In genomic region chr4:8549352-8549931, GRCh38 we compare ENCODE assay signal across 21 cellular contexts. TPM values are rescaled to one million over a fixed set of nuclear protein-coding genes. Genes with fewer than 3 reads are reported as not detected.
"Had no signal": no experiment of that assay in that cellular context is flagged by ENCODE, and none has a peak within 500 bp of the region (broad histone marks: within the 10 kb centered on the region; RNA-seq: fewer than 3 reads in every experiment).

No MANE protein-coding gene starts in this region.

- H3K27me3 ChIP-seq: body of pancreas, cardiac muscle cell, left lung, sigmoid colon had no signal

- H3K4me1 ChIP-seq: body of pancreas, heart left ventricle, left lung, sigmoid colon had no signal

- ATAC-seq: activated CD8-positive, alpha-beta T cell treated with anti-CD3 and anti-CD28 coated beads, Interleukin-2, amount 10 ng/mL, durations not matched to agents 7 days and 5 days; body of pancreas; heart left ventricle; left lung had no signal

- H3K36me3 ChIP-seq: cardiac muscle cell, heart left ventricle, left lung, sigmoid colon had no signal

- H3K4me3 ChIP-seq: body of pancreas, cardiac muscle cell, heart left ventricle, left lung, sigmoid colon had no signal

- H3K27ac ChIP-seq: body of pancreas, cardiac muscle cell, heart left ventricle, left lung, sigmoid colon had no signal

- H3K9me3 ChIP-seq: body of pancreas, heart left ventricle, left lung, sigmoid colon had no signal

- DNase-seq: activated CD4-positive, alpha-beta T cell treated with anti-CD3 and anti-CD28 coated beads for 1 hour; activated CD4-positive, alpha-beta T cell treated with anti-CD3 and anti-CD28 coated beads, Interleukin-2, amount 50 U/mL, for 1 hour; activated CD8-positive, alpha-beta T cell treated with anti-CD3 and anti-CD28 coated beads, Interleukin-2, amount 10 ng/mL, durations not matched to agents 7 days and 5 days; activated gamma-delta T cell; activated naive CD4-positive, alpha-beta T cell treated with anti-CD3 and anti-CD28 coated beads, Interleukin-2, amount 50 U/mL, for 16 hours; anterior cingulate cortex; body of pancreas; heart left ventricle; left lung; occipital lobe; retina; sigmoid colon; stimulated activated CD4-positive, alpha-beta T cell treated with anti-CD3 and anti-CD28 coated beads, Interleukin-4, amount 100 ng/mL, for 1 hour; stimulated activated naive CD4-positive, alpha-beta T cell treated with Interleukin-2 at 50 U/mL for 16 hours; T-helper 9 cell had no signal

RNA-seq across cellular contexts. Expression of gene GPR78, which starts 30.8 kb away (rescaled TPM):
- total RNA-seq: activated CD8-positive, alpha-beta T cell treated with anti-CD3 and anti-CD28 coated beads, Interleukin-2, amount 10 ng/mL, durations not matched to agents 7 days and 5 days; activated T-helper 1 cell treated with anti-CD3 and anti-CD28 coated beads, Interleukin-12 subunit alpha, Interleukin-12 subunit beta, Interleukin-2, Interleukin-4 antibody, amounts not matched to agents 30 ng/mL and 10 ng/mL and 1 ng/mL, durations not matched to agents 14 hours and 24 hours and 36 hours; body of pancreas; epithelial cell of proximal tubule; kidney epithelial cell; mononuclear cell; occipital lobe; T-helper 1 cell treated with Interleukin-12 subunit alpha and Interleukin-12 subunit beta and Interleukin-4 antibody, amounts not matched to agents 30 ng/mL and 1 ng/mL, for 36 hours had no signal

RNA-seq across cellular contexts. Expression of gene CPZ, which starts 43.1 kb away (rescaled TPM):
- total RNA-seq: activated T-helper 1 cell treated with anti-CD3 and anti-CD28 coated beads, Interleukin-12 subunit alpha, Interleukin-12 subunit beta, Interleukin-2, Interleukin-4 antibody, amounts not matched to agents 30 ng/mL and 10 ng/mL and 1 ng/mL, durations not matched to agents 14 hours and 24 hours and 36 hours; mononuclear cell; T-helper 1 cell treated with Interleukin-12 subunit alpha and Interleukin-12 subunit beta and Interleukin-4 antibody, amounts not matched to agents 30 ng/mL and 1 ng/mL, for 36 hours had no signal
